In genomic region chr10:112794201-112794600, GRCh38 we compare ENCODE assay signal across 30 cellular contexts.
"Had no signal": no experiment of that assay in that cellular context is flagged by ENCODE, and none has a peak within 500 bp of the region (broad histone marks: within the 10 kb centered on the region; RNA-seq: fewer than 3 reads in every experiment).

No MANE protein-coding gene starts in this region.

- ATAC-seq: activated naive CD4-positive, alpha-beta T cell treated with anti-CD3 and anti-CD28 coated beads, Interleukin-2, amount 50 U/mL, for 72 hours; activated T-cell treated with anti-CD3 and anti-CD28 coated beads, Interleukin-2, amount 50 U/mL, for 72 hours; T-cell had no signal

- DNase-seq: activated CD4-positive, alpha-beta memory T cell treated with anti-CD3 and anti-CD28 coated beads, Interleukin-2, amount 10 ng/mL, durations not matched to agents 7 days and 5 days; activated CD4-positive, alpha-beta T cell treated with anti-CD3 and anti-CD28 coated beads for 1 hour; activated CD4-positive, alpha-beta T cell treated with anti-CD3 and anti-CD28 coated beads for 4 hours; activated CD4-positive, alpha-beta T cell treated with anti-CD3 and anti-CD28 coated beads, Interleukin-2, amount 10 ng/mL, durations not matched to agents 7 days and 5 days; activated CD4-positive, alpha-beta T cell treated with anti-CD3 and anti-CD28 coated beads, Interleukin-2, amount 50 U/mL, for 4 hours; activated CD8-positive, alpha-beta memory T cell treated with anti-CD3 and anti-CD28 coated beads, Interleukin-2, amount 50 U/mL, for 48 hours; activated gamma-delta T cell; activated naive CD4-positive, alpha-beta T cell; activated naive CD4-positive, alpha-beta T cell treated with anti-CD3 and anti-CD28 coated beads, Interleukin-2, amount 10 ng/mL, durations not matched to agents 7 days and 5 days; activated naive CD8-positive, alpha-beta T cell treated with anti-CD3 and anti-CD28 coated beads, Interleukin-2, amount 10 ng/mL, durations not matched to agents 7 days and 5 days; activated T-cell treated with anti-CD3 and anti-CD28 coated beads for 4 hours; activated T-cell treated with anti-CD3 and anti-CD28 coated beads, Interleukin-2, amount 50 U/mL, for 24 hours; activated T-cell treated with anti-CD3 and anti-CD28 coated beads, Interleukin-2, amount 50 U/mL, for 72 hours; central memory CD4-positive, alpha-beta T cell; cerebellar nuclear complex; dorsolateral prefrontal cortex; effector memory CD4-positive, alpha-beta T cell; endodermal cell; SW 1271; T-cell; T1000 had no signal

- H3K27ac Mint-ChIP-seq: activated CD4-positive, alpha-beta memory T cell treated with anti-CD3 and anti-CD28 coated beads, Interleukin-2, amount 10 ng/mL, durations not matched to agents 7 days and 5 days; activated CD4-positive, alpha-beta T cell treated with anti-CD3 and anti-CD28 coated beads, Interleukin-2, amount 10 ng/mL, durations not matched to agents 7 days and 5 days; activated naive CD4-positive, alpha-beta T cell treated with anti-CD3 and anti-CD28 coated beads, Interleukin-2, amount 10 ng/mL, durations not matched to agents 7 days and 5 days; activated naive CD4-positive, alpha-beta T cell treated with anti-CD3 and anti-CD28 coated beads, Interleukin-2, amount 50 U/mL, for 72 hours; activated naive CD8-positive, alpha-beta T cell treated with anti-CD3 and anti-CD28 coated beads, Interleukin-2, amount 10 ng/mL, durations not matched to agents 7 days and 5 days; activated T-cell treated with anti-CD3 and anti-CD28 coated beads, Interleukin-2, amount 50 U/mL, for 24 hours; activated T-cell treated with anti-CD3 and anti-CD28 coated beads, Interleukin-2, amount 50 U/mL, for 72 hours; dendritic cell treated with granulocyte-macrophage colony-stimulating factor and Interleukin-4, amounts not matched to agents 40 ng/mL and 50 ng/mL, for 4 days; endodermal cell; T-cell; T-helper 1 cell treated with Interleukin-12 subunit alpha and Interleukin-12 subunit beta and Interleukin-4 antibody, amounts not matched to agents 30 μg/mL and 1 μg/mL, for 36 hours; T-helper 2 cell treated with Interferon-gamma antibody and Interleukin-4, amounts not matched to agents 5 μg/mL and 100 μg/mL, for 36 hours had no signal

- H3K27ac ChIP-seq: breast epithelium, cardiac muscle cell, dorsolateral prefrontal cortex had no signal

- H3K36me3 ChIP-seq: ascending aorta, breast epithelium, cardiac muscle cell had no signal

- H3K27me3 Mint-ChIP-seq: activated CD4-positive, alpha-beta memory T cell treated with anti-CD3 and anti-CD28 coated beads, Interleukin-2, amount 10 ng/mL, durations not matched to agents 7 days and 5 days; activated CD4-positive, alpha-beta T cell treated with anti-CD3 and anti-CD28 coated beads, Interleukin-2, amount 10 ng/mL, durations not matched to agents 7 days and 5 days; activated naive CD4-positive, alpha-beta T cell treated with anti-CD3 and anti-CD28 coated beads, Interleukin-2, amount 10 ng/mL, durations not matched to agents 7 days and 5 days; activated naive CD8-positive, alpha-beta T cell treated with anti-CD3 and anti-CD28 coated beads, Interleukin-2, amount 10 ng/mL, durations not matched to agents 7 days and 5 days; activated T-cell treated with anti-CD3 and anti-CD28 coated beads, Interleukin-2, amount 50 U/mL, for 24 hours; brain; T-cell had no signal

- H3K4me1 Mint-ChIP-seq: activated CD4-positive, alpha-beta memory T cell treated with anti-CD3 and anti-CD28 coated beads, Interleukin-2, amount 10 ng/mL, durations not matched to agents 7 days and 5 days; activated CD4-positive, alpha-beta T cell treated with anti-CD3 and anti-CD28 coated beads, Interleukin-2, amount 10 ng/mL, durations not matched to agents 7 days and 5 days; activated naive CD4-positive, alpha-beta T cell treated with anti-CD3 and anti-CD28 coated beads, Interleukin-2, amount 10 ng/mL, durations not matched to agents 7 days and 5 days; activated naive CD8-positive, alpha-beta T cell treated with anti-CD3 and anti-CD28 coated beads, Interleukin-2, amount 10 ng/mL, durations not matched to agents 7 days and 5 days; T-cell had no signal

- H3K4me3 Mint-ChIP-seq: activated CD4-positive, alpha-beta memory T cell treated with anti-CD3 and anti-CD28 coated beads, Interleukin-2, amount 10 ng/mL, durations not matched to agents 7 days and 5 days; activated CD4-positive, alpha-beta T cell treated with anti-CD3 and anti-CD28 coated beads, Interleukin-2, amount 10 ng/mL, durations not matched to agents 7 days and 5 days; activated naive CD4-positive, alpha-beta T cell treated with anti-CD3 and anti-CD28 coated beads, Interleukin-2, amount 10 ng/mL, durations not matched to agents 7 days and 5 days; activated naive CD8-positive, alpha-beta T cell treated with anti-CD3 and anti-CD28 coated beads, Interleukin-2, amount 10 ng/mL, durations not matched to agents 7 days and 5 days; activated T-cell treated with anti-CD3 and anti-CD28 coated beads, Interleukin-2, amount 50 U/mL, for 24 hours; activated T-cell treated with anti-CD3 and anti-CD28 coated beads, Interleukin-2, amount 50 U/mL, for 72 hours; dendritic cell treated with granulocyte-macrophage colony-stimulating factor and Interleukin-4, amounts not matched to agents 40 ng/mL and 50 ng/mL, for 4 days; endodermal cell; T-cell; T-helper 1 cell treated with Interleukin-12 subunit alpha and Interleukin-12 subunit beta and Interleukin-4 antibody, amounts not matched to agents 30 μg/mL and 1 μg/mL, for 36 hours; T-helper 2 cell treated with Interferon-gamma antibody and Interleukin-4, amounts not matched to agents 5 μg/mL and 100 μg/mL, for 36 hours had no signal

- H3K4me3 ChIP-seq: ascending aorta, breast epithelium, cardiac muscle cell, coronary artery, dorsolateral prefrontal cortex had no signal

- H3K4me1 ChIP-seq: breast epithelium had no signal

- H3K27me3 ChIP-seq: ascending aorta, breast epithelium, cardiac muscle cell, dorsolateral prefrontal cortex had no signal
